In the genomic region with DNA sequence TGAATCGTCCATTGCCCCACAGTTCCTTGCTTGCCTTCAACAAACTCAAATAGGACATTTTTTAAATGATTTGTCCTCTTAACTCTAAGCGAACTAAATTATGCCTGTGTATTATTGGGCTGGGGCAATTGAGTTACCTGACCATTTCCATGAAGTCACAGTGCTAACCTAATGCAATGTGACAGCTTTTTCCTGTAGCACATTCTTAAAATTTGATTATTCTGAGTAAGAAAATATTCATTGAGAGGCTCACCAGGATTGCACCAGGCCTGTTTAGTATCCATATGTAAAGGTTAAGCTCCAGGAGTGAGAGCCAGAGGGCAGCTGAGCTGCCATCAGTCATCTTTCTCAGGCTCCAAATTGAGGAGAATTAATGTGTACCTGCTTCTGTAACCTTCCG, we compare ENCODE assay signal across 26 cellular contexts.
"Had no signal": no experiment of that assay in that cellular context is flagged by ENCODE, and none has a peak within 500 bp of the region (broad histone marks: within the 10 kb centered on the region; RNA-seq: fewer than 3 reads in every experiment).

No MANE protein-coding gene starts in this region.

- H3K36me3 ChIP-seq: neutrophil, pancreas, prostate gland, right lobe of liver, sigmoid colon, stomach, thoracic aorta, thyroid gland, tibial nerve, upper lobe of left lung, vagina had no signal

- H3K27ac Mint-ChIP-seq: natural killer cell treated with Interleukin-12 subunit alpha and Interleukin-12 subunit beta and Interleukin-15 and Interleukin-18, amount 100 ng/mL, for 72 hours; nephron progenitor cell; stimulated activated effector memory CD8-positive, alpha-beta T cell treated with anti-CD3 and anti-CD28 coated beads, Interleukin-12 subunit alpha, Interleukin-12 subunit beta, amount 100 ng/mL, for 72 hours; stimulated activated naive B cell treated with anti-CD40 and anti-IgM and Interleukin-4, amounts not matched to agents 10 μg/mL and 1 μg/mL and 100 μg/mL, for 72 hours; stimulated activated naive CD8-positive, alpha-beta T cell treated with anti-CD3 and anti-CD28 coated beads, Interleukin-15, Interleukin-2, amounts not matched to agents 100 ng/mL and 50 ng/mL, for 24 hours had no signal

- H3K4me3 Mint-ChIP-seq: natural killer cell treated with Interleukin-12 subunit alpha and Interleukin-12 subunit beta and Interleukin-15 and Interleukin-18, amount 100 ng/mL, for 72 hours; nephron progenitor cell; neural crest cell; stimulated activated effector memory CD8-positive, alpha-beta T cell treated with anti-CD3 and anti-CD28 coated beads, Interleukin-12 subunit alpha, Interleukin-12 subunit beta, amount 100 ng/mL, for 72 hours; stimulated activated naive B cell treated with anti-CD40 and anti-IgM and Interleukin-4, amounts not matched to agents 10 μg/mL and 1 μg/mL and 100 μg/mL, for 72 hours; stimulated activated naive CD8-positive, alpha-beta T cell treated with anti-CD3 and anti-CD28 coated beads, Interleukin-15, Interleukin-2, amounts not matched to agents 100 ng/mL and 50 ng/mL, for 24 hours had no signal

- H3K27me3 ChIP-seq: pancreas, right lobe of liver, sigmoid colon, stomach, thyroid gland, tibial nerve, upper lobe of left lung, vagina had no signal

- DNase-seq: nephron progenitor cell; nucleus accumbens; pancreas; right cardiac atrium; right lobe of liver; sigmoid colon; small intestine; stimulated activated CD4-positive, alpha-beta T cell treated with anti-CD3 and anti-CD28 coated beads, Interleukin-15, amount 100 ng/mL, for 24 hours; stimulated activated CD4-positive, alpha-beta T cell treated with anti-CD3 and anti-CD28 coated beads, Interleukin-2, amount 100 ng/mL, for 24 hours; stimulated activated CD4-positive, alpha-beta T cell treated with anti-CD3 and anti-CD28 coated beads, Interleukin-2, amount 100 ng/mL, for 48 hours; stimulated activated CD4-positive, alpha-beta T cell treated with anti-CD3 and anti-CD28 coated beads, Interleukin-4, amount 100 ng/mL, for 24 hours; stimulated activated naive B cell treated with anti-CD40 and anti-IgM and Interleukin-4, amounts not matched to agents 10 μg/mL and 1 μg/mL and 100 μg/mL, for 72 hours; stimulated activated naive CD4-positive, alpha-beta T cell treated with Interleukin-2 at 50 U/mL for 16 hours; stomach; thyroid gland; trophoblast cell; upper lobe of left lung had no signal

- H3K9me3 Mint-ChIP-seq: natural killer cell treated with Interleukin-12 subunit alpha and Interleukin-12 subunit beta and Interleukin-15 and Interleukin-18, amount 100 ng/mL, for 72 hours; nephron progenitor cell; neural crest cell; stimulated activated effector memory CD8-positive, alpha-beta T cell treated with anti-CD3 and anti-CD28 coated beads, Interleukin-12 subunit alpha, Interleukin-12 subunit beta, amount 100 ng/mL, for 72 hours; stimulated activated naive B cell treated with anti-CD40 and anti-IgM and Interleukin-4, amounts not matched to agents 10 μg/mL and 1 μg/mL and 100 μg/mL, for 72 hours; stimulated activated naive CD8-positive, alpha-beta T cell treated with anti-CD3 and anti-CD28 coated beads, Interleukin-15, Interleukin-2, amounts not matched to agents 100 ng/mL and 50 ng/mL, for 24 hours had no signal

- H3K9me3 ChIP-seq: neutrophil, pancreas, prostate gland, right lobe of liver, sigmoid colon, stomach, thoracic aorta, thyroid gland, tibial nerve, upper lobe of left lung, vagina had no signal

- H3K36me3 Mint-ChIP-seq: natural killer cell treated with Interleukin-12 subunit alpha and Interleukin-12 subunit beta and Interleukin-15 and Interleukin-18, amount 100 ng/mL, for 72 hours; stimulated activated effector memory CD8-positive, alpha-beta T cell treated with anti-CD3 and anti-CD28 coated beads, Interleukin-12 subunit alpha, Interleukin-12 subunit beta, amount 100 ng/mL, for 72 hours; stimulated activated naive B cell treated with anti-CD40 and anti-IgM and Interleukin-4, amounts not matched to agents 10 μg/mL and 1 μg/mL and 100 μg/mL, for 72 hours had no signal

- H3K4me1 ChIP-seq: pancreas, prostate gland, right lobe of liver, sigmoid colon, stomach, thyroid gland, tibial nerve, upper lobe of left lung, vagina had no signal

- H3K27ac ChIP-seq: neutrophil, pancreas, prostate gland, right lobe of liver, sigmoid colon, stomach, thoracic aorta, thyroid gland, tibial nerve, upper lobe of left lung, vagina had no signal

- H3K4me3 ChIP-seq: pancreas, prostate gland, right lobe of liver, sigmoid colon, stomach, thoracic aorta, thyroid gland, tibial nerve, upper lobe of left lung, vagina had no signal

- H3K4me1 Mint-ChIP-seq: neural crest cell; stimulated activated effector memory CD8-positive, alpha-beta T cell treated with anti-CD3 and anti-CD28 coated beads, Interleukin-12 subunit alpha, Interleukin-12 subunit beta, amount 100 ng/mL, for 72 hours; stimulated activated naive B cell treated with anti-CD40 and anti-IgM and Interleukin-4, amounts not matched to agents 10 μg/mL and 1 μg/mL and 100 μg/mL, for 72 hours had no signal

- H3K27me3 Mint-ChIP-seq: natural killer cell treated with Interleukin-12 subunit alpha and Interleukin-12 subunit beta and Interleukin-15 and Interleukin-18, amount 100 ng/mL, for 72 hours; stimulated activated naive CD8-positive, alpha-beta T cell treated with anti-CD3 and anti-CD28 coated beads, Interleukin-15, Interleukin-2, amounts not matched to agents 100 ng/mL and 50 ng/mL, for 24 hours had no signal

- ATAC-seq: natural killer cell treated with Interleukin-12 subunit alpha and Interleukin-12 subunit beta and Interleukin-15 and Interleukin-18, amount 100 ng/mL, for 72 hours; pancreas; right cardiac atrium; right lobe of liver; stimulated activated effector memory CD8-positive, alpha-beta T cell treated with anti-CD3 and anti-CD28 coated beads, Interleukin-12 subunit alpha, Interleukin-12 subunit beta, amount 100 ng/mL, for 72 hours; stimulated activated naive B cell treated with anti-CD40 and anti-IgM and Interleukin-4, amounts not matched to agents 10 μg/mL and 1 μg/mL and 100 μg/mL, for 72 hours had no signal
